In the genomic region with DNA sequence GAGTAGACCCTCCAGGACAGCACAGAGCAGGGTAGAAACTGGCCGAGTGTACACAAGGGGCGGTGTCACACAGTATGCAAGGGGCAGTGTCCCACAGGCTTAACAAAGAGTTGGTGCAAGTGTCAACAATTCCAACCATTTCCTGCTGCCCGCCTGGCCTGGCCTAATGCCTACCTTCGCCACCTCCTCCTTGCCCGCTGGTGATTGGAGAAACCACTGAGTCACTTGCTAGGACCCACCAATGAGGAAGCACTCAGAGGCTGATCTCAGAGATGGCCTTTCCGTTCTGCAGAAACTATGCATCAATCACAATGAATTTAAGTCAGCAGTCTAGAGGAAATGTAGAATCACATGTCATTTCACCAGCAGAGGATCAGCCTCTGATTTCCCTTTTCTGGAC, we compare ENCODE assay signal across 12 cellular contexts.
"Had no signal": no experiment of that assay in that cellular context is flagged by ENCODE, and none has a peak within 500 bp of the region (broad histone marks: within the 10 kb centered on the region; RNA-seq: fewer than 3 reads in every experiment).

No MANE protein-coding gene starts in this region.

- H3K4me3 Mint-ChIP-seq: activated CD8-positive, alpha-beta memory T cell treated with anti-CD3 and anti-CD28 coated beads, Interleukin-2, amount 10 ng/mL, durations not matched to agents 7 days and 5 days; activated naive CD4-positive, alpha-beta T cell treated with anti-CD3 and anti-CD28 coated beads, Interleukin-2, amount 50 U/mL, for 24 hours; activated T-cell treated with anti-CD3 and anti-CD28 coated beads, Interleukin-2, amount 50 U/mL, for 24 hours; brain; neural progenitor cell had no signal

- H3K9me3 Mint-ChIP-seq: activated naive CD4-positive, alpha-beta T cell treated with anti-CD3 and anti-CD28 coated beads, Interleukin-2, amount 50 U/mL, for 24 hours; activated T-cell treated with anti-CD3 and anti-CD28 coated beads, Interleukin-2, amount 50 U/mL, for 24 hours; brain; neural progenitor cell had no signal

- H3K4me1 Mint-ChIP-seq: activated CD8-positive, alpha-beta memory T cell treated with anti-CD3 and anti-CD28 coated beads, Interleukin-2, amount 10 ng/mL, durations not matched to agents 7 days and 5 days; activated naive CD4-positive, alpha-beta T cell treated with anti-CD3 and anti-CD28 coated beads, Interleukin-2, amount 50 U/mL, for 24 hours had no signal

- DNase-seq: activated CD4-positive, alpha-beta T cell treated with anti-CD3 and anti-CD28 coated beads, Interleukin-2, amount 50 U/mL, for 48 hours; activated CD4-positive, CD25-positive, alpha-beta regulatory T cell treated with anti-CD3 and anti-CD28 coated beads, Interleukin-2, amount 50 U/mL, for 72 hours; activated CD8-positive, alpha-beta memory T cell treated with anti-CD3 and anti-CD28 coated beads, Interleukin-2, amount 10 ng/mL, durations not matched to agents 7 days and 5 days; activated effector memory CD4-positive, alpha-beta T cell treated with Interleukin-2 at 50 U/mL for 16 hours; activated T-cell treated with anti-CD3 and anti-CD28 coated beads, Interleukin-2, amount 50 U/mL, for 24 hours; cerebellar nuclear complex; hippocampal formation; tibial artery had no signal

- ATAC-seq: activated CD8-positive, alpha-beta memory T cell treated with anti-CD3 and anti-CD28 coated beads, Interleukin-2, amount 10 ng/mL, durations not matched to agents 7 days and 5 days; esophagus mucosa had no signal

- H3K27ac Mint-ChIP-seq: activated CD8-positive, alpha-beta memory T cell treated with anti-CD3 and anti-CD28 coated beads, Interleukin-2, amount 10 ng/mL, durations not matched to agents 7 days and 5 days; activated naive CD4-positive, alpha-beta T cell treated with anti-CD3 and anti-CD28 coated beads, Interleukin-2, amount 50 U/mL, for 24 hours; activated T-cell treated with anti-CD3 and anti-CD28 coated beads, Interleukin-2, amount 50 U/mL, for 24 hours; neural progenitor cell had no signal

- H3K36me3 Mint-ChIP-seq: activated CD8-positive, alpha-beta memory T cell treated with anti-CD3 and anti-CD28 coated beads, Interleukin-2, amount 10 ng/mL, durations not matched to agents 7 days and 5 days; activated naive CD4-positive, alpha-beta T cell treated with anti-CD3 and anti-CD28 coated beads, Interleukin-2, amount 50 U/mL, for 24 hours; brain; neural progenitor cell had no signal
